Comparison of ENCODE assay signal across 17 cellular contexts in the genomic region with DNA sequence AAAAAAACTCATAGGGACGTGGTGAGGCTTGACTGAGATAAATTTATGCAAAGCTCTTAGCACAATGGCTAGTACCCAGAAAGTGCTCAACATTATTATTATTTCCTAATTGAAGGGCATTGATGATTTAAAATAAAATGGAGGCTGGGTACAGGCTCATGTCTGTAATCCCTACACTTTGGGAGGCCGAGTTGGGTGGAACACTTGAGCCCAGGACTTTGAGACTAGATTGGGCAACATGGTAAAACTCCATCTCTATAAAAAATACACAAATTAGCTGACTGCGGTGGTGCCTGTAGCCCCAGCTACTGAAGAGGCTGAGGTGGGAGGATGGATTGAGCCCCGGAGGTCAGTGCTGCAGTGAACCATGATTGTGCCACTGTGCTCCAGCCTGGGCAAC. TPM values are rescaled to one million over a fixed set of nuclear protein-coding genes. Genes with fewer than 3 reads are reported as not detected.
DNase-seq lines count a peak whose midpoint lies in the region; TF ChIP-seq lines count a peak whose summit lies in the region.
"Had no signal": no experiment of that assay in that cellular context is flagged by ENCODE, and none has a peak within 500 bp of the region (broad histone marks: within the 10 kb centered on the region; RNA-seq: fewer than 3 reads in every experiment).

No MANE protein-coding gene starts in this region.

- no peak for TF ChIP-seq CTCF in A673 (conservative IDR thresholded peaks at IDR 0.05; ENCODE audit: low read depth, low read length)
- TF ChIP-seq CTCF in OCI-LY7 (conservative IDR thresholded peaks at IDR 0.05; ENCODE audit: low read length) = no peak
- TF ChIP-seq CTCF in nephron (IDR thresholded peaks at IDR 0.05; ENCODE audit: unreplicated experiment in 3 of 3) = no peak

- H3K36me3 ChIP-seq in A673 (ENCODE audit: insufficient read depth, low read length, poor library complexity, severe bottlenecking) (no peaks in the 10 kb centered on the region), BLaER1 (0 out of 2 replicates have a peak, but pooled peaks cover 4% of the 10 kb centered on the region), OCI-LY7 (ENCODE audit: insufficient read depth, low read length) (peaks cover 4% of the 10 kb centered on the region; the same call in 1 of the 2 replicates)

- in situ Hi-C loops in KBM-7 (cut with MboI; ENCODE audit: low pct_unique_long_range_greater_than_20kb, low sequenced_read_pairs) = no loop called here

- no peak overlapping the region for H3K9ac ChIP-seq in BLaER1

- H3K4me1 Mint-ChIP-seq in nephron = peaks cover 64% of the 10 kb centered on the region

- H3K4me1 ChIP-seq in A673 (ENCODE audit: insufficient read depth, low read length, poor library complexity, severe bottlenecking) (peaks cover 63% of the 10 kb centered on the region), BLaER1 (peaks cover 97% of the 10 kb centered on the region), OCI-LY7 (ENCODE audit: insufficient read depth, low read length, poor library complexity, severe bottlenecking) (peaks cover 93% of the 10 kb centered on the region)

- no peak overlapping the region for H2AFZ ChIP-seq in OCI-LY7 (ENCODE audit: low read length)

- peak overlapping the region; percentile 66 for H3K27ac ChIP-seq in A673 (ENCODE audit: low read depth, low read length, poor library complexity, severe bottlenecking)
- no peak overlapping the region for H3K27ac ChIP-seq in BLaER1
- H3K27ac ChIP-seq in OCI-LY7 (ENCODE audit: low read depth, low read length, poor library complexity, severe bottlenecking) = peak overlapping the region; percentile 98

- H3K4me3 ChIP-seq in A673 (ENCODE audit: low read depth, low read length, poor library complexity, severe bottlenecking) = no peak overlapping the region
- no peak overlapping the region for H3K4me3 ChIP-seq in BLaER1
- H3K4me3 ChIP-seq in OCI-LY7 (ENCODE audit: low read depth, low read length, poor library complexity, severe bottlenecking) = no peak overlapping the region

- H4K20me1 ChIP-seq in BLaER1 (peaks cover 23% of the 10 kb centered on the region; the same call in 1 of the 2 replicates), OCI-LY7 (ENCODE audit: insufficient read depth, low read length) (0 out of 2 replicates have a peak, but pooled peaks cover 7% of the 10 kb centered on the region)

- POLR2A ChIA-PET in A673 (lab: Charles Lee; ENCODE audit: low non-redundant PET) (no interaction called here), OCI-LY7 (lab: Charles Lee) (interaction anchor here (0.8 to 3.3 kb wide), 17 partner anchors 8 to 198 kb away, joined by 3 to 18 read pairs (median 6); no protein-coding TSS in a partner anchor)

- H3K9me2 ChIP-seq in OCI-LY7 (ENCODE audit: insufficient read depth, low read length) = no peaks in the 10 kb centered on the region

- CTCF ChIA-PET in A673 (lab: Charles Lee) (no interaction called here), OCI-LY7 (lab: Charles Lee; ENCODE audit: unreplicated experiment) (interaction anchor here (0.7 to 2.1 kb wide), 5 partner anchors 9 to 51 kb away, joined by 3 to 11 read pairs (median 5); no protein-coding TSS in a partner anchor)

- H3K27ac Mint-ChIP-seq in nephron = peak overlapping the region; percentile 34 to 78 (median 60)

- peaks cover 98% of the 10 kb centered on the region for H3K79me2 ChIP-seq in OCI-LY7 (ENCODE audit: insufficient read depth, low read depth, low read length)

- no peak overlapping the region for H3K4me3 Mint-ChIP-seq in nephron
- H3K4me3 Mint-ChIP-seq: CD14-positive monocyte had no signal

- H3K4me2 ChIP-seq in BLaER1 = peak overlapping the region; percentile 33
- H3K4me2 ChIP-seq in OCI-LY7 (ENCODE audit: low read length) = peak overlapping the region; percentile 90

- intact Hi-C loops in A673 (cut with micrococcal nuclease; ENCODE audit: unreplicated experiment) (no loop called here), OCI-LY7 (cut with micrococcal nuclease; ENCODE audit: unreplicated experiment) (loop anchor here (2.0 kb wide), 1 partner anchor 114 kb away; no protein-coding TSS in a partner anchor)

- H3K9me3 Mint-ChIP-seq in nephron = no peaks in the 10 kb centered on the region
- H3K9me3 Mint-ChIP-seq: CD14-positive monocyte had no signal

- H3K36me3 Mint-ChIP-seq in nephron (ENCODE audit: low read depth) = peaks cover 5% of the 10 kb centered on the region

- H3K27me3 Mint-ChIP-seq in nephron (ENCODE audit: low read depth) = no peaks in the 10 kb centered on the region

- H3K27me3 ChIP-seq in A673 (replicated peaks; ENCODE audit: insufficient read depth, low read depth, low read length, poor library complexity) (no peaks in the 10 kb centered on the region), BLaER1 (no peaks in the 10 kb centered on the region)

- BruUV-seq in A673 (replicated peaks; lab: Mats Ljungman, UMichigan) (no TSS peak), OCI-LY7 (replicated peaks; lab: Mats Ljungman, UMichigan) (no TSS peak)

- DNase-seq in A673 (ENCODE audit: low spot score) (no peak), OCI-LY7 (ENCODE audit: low spot score) (no peak), KBM-7 (no peak), OCI-M2 (lab: John Stamatoyannopoulos, UW; ENCODE audit: unreplicated experiment) (no peak)
- no peak for DNase-seq in activated CD4-positive, alpha-beta T cell treated with anti-CD3 and anti-CD28 coated beads for 1 hour
- DNase-seq: H7, KG1, NCI-H1105, NCI-H146, NCI-H2029 treated with DMSO at 0.1 percent for 48 hours, NCI-H226, NCI-H510A treated with DMSO at 0.1 percent for 48 hours, NCI-H748 treated with DMSO at 0.1 percent for 48 hours, SIG-M5 had no signal

- H3K9me3 ChIP-seq in A673 (ENCODE audit: low read depth, low read length, poor library complexity, severe bottlenecking) = no peaks in the 10 kb centered on the region
- no peaks in the 10 kb centered on the region for H3K9me3 ChIP-seq in BLaER1
- peaks cover 7% of the 10 kb centered on the region; the same call in 1 of the 2 replicates for H3K9me3 ChIP-seq in OCI-LY7 (ENCODE audit: low read length)

RNA-seq across cellular contexts. Expression of gene LRCH1, which starts 49.6 kb away (rescaled TPM):
- total RNA-seq in A673 (2021) (25.3 and 26.9 TPM in 2 replicates), OCI-LY7 (2022) (27.8 and 35.7 TPM in 2 replicates)
- total RNA-seq in OCI-LY7 (2014; rRNA removed; shearing (Covaris generic)) = 14.9 and 16.7 TPM in 2 replicates
